ENCODE assay signal across 8 cellular contexts in the genomic region with DNA sequence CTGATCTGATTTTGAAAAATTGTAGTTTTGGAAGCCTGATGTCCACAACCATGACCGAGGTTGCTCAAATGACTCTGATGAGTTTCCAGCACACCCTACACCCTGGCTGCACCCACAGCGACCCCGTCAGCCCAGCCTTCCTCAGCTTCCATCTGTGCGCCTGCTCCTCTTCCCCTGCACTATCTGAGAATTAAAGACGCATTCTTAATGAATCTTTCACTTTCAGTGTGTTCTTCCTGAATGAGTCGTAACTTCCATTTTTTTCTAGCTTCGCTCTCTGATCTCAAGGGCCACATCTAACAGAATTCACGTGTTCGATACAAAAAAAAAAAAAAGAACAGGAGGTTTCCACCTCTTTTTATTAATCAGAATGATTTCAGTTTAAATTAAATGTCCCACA. TPM values are rescaled to one million over a fixed set of nuclear protein-coding genes. Genes with fewer than 3 reads are reported as not detected.
DNase-seq lines count a peak whose midpoint lies in the region; ATAC-seq lines count a peak whose summit lies in the region.

No MANE protein-coding gene starts in this region.

- no peaks in the 10 kb centered on the region for H3K36me3 ChIP-seq in CD4-positive, alpha-beta memory T cell (ENCODE audit: insufficient read depth, low read length)
- H3K36me3 ChIP-seq in iPS-20b (ENCODE audit: insufficient read depth, low read depth, low read length), result no peaks in the 10 kb centered on the region

- CTCF ChIA-PET in CD4-positive, alpha-beta memory T cell (lab: Charles Lee; ENCODE audit: partially characterized antibody), result interaction anchor here (0.6 to 2.8 kb wide), 10 partner anchors 8 to 157 kb away, joined by 3 to 20 read pairs (median 4); no protein-coding TSS in a partner anchor

- H3K4me1 ChIP-seq in CD4-positive, alpha-beta memory T cell (ENCODE audit: insufficient read depth, low read length), result peaks cover 25% of the 10 kb centered on the region
- H3K4me1 ChIP-seq in iPS-20b (ENCODE audit: insufficient read depth, low read length), result peaks cover 23% of the 10 kb centered on the region

- POLR2A ChIA-PET in CD4-positive, alpha-beta memory T cell (lab: Charles Lee; ENCODE audit: partially characterized antibody), result interaction anchor here (1.0 to 3.7 kb wide), 6 partner anchors 12 to 51 kb away, joined by 3 to 58 read pairs (median 9); partner anchors contain the start of gene RREB1

- H3K27ac ChIP-seq in CD4-positive, alpha-beta memory T cell (ENCODE audit: low read depth, low read length), result peak overlapping the region; percentile 17
- H3K27ac ChIP-seq in iPS-20b (ENCODE audit: low read length), result no peak overlapping the region

- no peaks in the 10 kb centered on the region for H3K36me3 Mint-ChIP-seq in CD4-positive, alpha-beta memory T cell
- H3K36me3 Mint-ChIP-seq in stimulated activated effector memory CD8-positive, alpha-beta T cell treated with anti-CD3 and anti-CD28 coated beads, Interleukin-12 subunit alpha, Interleukin-12 subunit beta, amount 100 ng/mL, for 72 hours, result no peaks in the 10 kb centered on the region

- intact Hi-C loops in CD4-positive, alpha-beta memory T cell (cut with micrococcal nuclease), result loop anchor here (2.0 kb wide), 2 partner anchors 34 to 156 kb away; no protein-coding TSS in a partner anchor

- peaks cover 17 to 39% (median 24%) of the 10 kb centered on the region in 4 donors for H3K4me1 Mint-ChIP-seq in CD4-positive, alpha-beta memory T cell
- H3K4me1 Mint-ChIP-seq in stimulated activated effector memory CD8-positive, alpha-beta T cell treated with anti-CD3 and anti-CD28 coated beads, Interleukin-12 subunit alpha, Interleukin-12 subunit beta, amount 100 ng/mL, for 72 hours, result peaks cover 30% of the 10 kb centered on the region

- no peaks in the 10 kb centered on the region for H3K27me3 Mint-ChIP-seq in CD4-positive, alpha-beta memory T cell

- H3K4me3 Mint-ChIP-seq in CD4-positive, alpha-beta memory T cell, result peak overlapping the region; percentile 72 to 97 (median 86)
- H3K4me3 Mint-ChIP-seq in stimulated activated effector memory CD8-positive, alpha-beta T cell treated with anti-CD3 and anti-CD28 coated beads, Interleukin-12 subunit alpha, Interleukin-12 subunit beta, amount 100 ng/mL, for 72 hours, result peak overlapping the region; percentile 66

- peak in 4 of 5 donors; percentile 47 to 56 (median 52) for DNase-seq in CD4-positive, alpha-beta memory T cell
- DNase-seq in KBM-7 (peak; percentile 63), NCI-H2171 treated with DMSO at 0.1 percent for 48 hours (lab: John Stamatoyannopoulos, UW) (no peak)
- peak; percentile 5 for DNase-seq in activated T-helper 9 cell treated with anti-CD3 and anti-CD28 coated beads, Interleukin-2, amount 50 U/mL, for 16 hours (ENCODE audit: low read depth)
- DNase-seq in stimulated activated effector memory CD8-positive, alpha-beta T cell treated with anti-CD3 and anti-CD28 coated beads, Interleukin-12 subunit alpha, Interleukin-12 subunit beta, amount 100 ng/mL, for 72 hours (ENCODE audit: low spot score in 2 of 2), result no peak

- H3K9me3 Mint-ChIP-seq in CD4-positive, alpha-beta memory T cell, result no peaks in the 10 kb centered on the region
- H3K9me3 Mint-ChIP-seq in stimulated activated effector memory CD8-positive, alpha-beta T cell treated with anti-CD3 and anti-CD28 coated beads, Interleukin-12 subunit alpha, Interleukin-12 subunit beta, amount 100 ng/mL, for 72 hours, result no peaks in the 10 kb centered on the region

- in situ Hi-C loops in KBM-7 (cut with MboI; ENCODE audit: low pct_unique_long_range_greater_than_20kb, low sequenced_read_pairs), result no loop called here

- H3K4me3 ChIP-seq in CD4-positive, alpha-beta memory T cell (ENCODE audit: low read length in 2 of 2), result peak overlapping the region; percentile 13 to 44
- peak overlapping the region; percentile 17; the same call in 1 of the 2 replicates for H3K4me3 ChIP-seq in iPS-20b (ENCODE audit: low read length)

- no peaks in the 10 kb centered on the region for H3K9me3 ChIP-seq in CD4-positive, alpha-beta memory T cell (ENCODE audit: control insufficient read depth in 1 of 2, low read length in 2 of 2)
- H3K9me3 ChIP-seq in iPS-20b (ENCODE audit: insufficient read depth, low read depth, low read length), result no peaks in the 10 kb centered on the region

- no peak overlapping the region for H3K9ac ChIP-seq in iPS-20b (ENCODE audit: low read depth, low read length)

- peak overlapping the region; percentile 76 to 96 (median 88) for H3K27ac Mint-ChIP-seq in CD4-positive, alpha-beta memory T cell
- peak overlapping the region; percentile 69 for H3K27ac Mint-ChIP-seq in stimulated activated effector memory CD8-positive, alpha-beta T cell treated with anti-CD3 and anti-CD28 coated beads, Interleukin-12 subunit alpha, Interleukin-12 subunit beta, amount 100 ng/mL, for 72 hours

- no peaks in the 10 kb centered on the region for H3K27me3 ChIP-seq in CD4-positive, alpha-beta memory T cell (ENCODE audit: insufficient read depth, low read length)
- H3K27me3 ChIP-seq in iPS-20b (ENCODE audit: insufficient read depth, low read length), result peaks cover 38% of the 10 kb centered on the region

- ATAC-seq in GM21367 (IDR thresholded peaks at IDR 0.05; ENCODE audit: unreplicated experiment) (peak; percentile 63), HG02571 (IDR thresholded peaks at IDR 0.05; ENCODE audit: unreplicated experiment) (no peak)
- ATAC-seq in stimulated activated effector memory CD8-positive, alpha-beta T cell treated with anti-CD3 and anti-CD28 coated beads, Interleukin-12 subunit alpha, Interleukin-12 subunit beta, amount 100 ng/mL, for 72 hours, result peak; percentile 64

RNA-seq across cellular contexts. Expression of gene RREB1, which starts 21.3 kb away (rescaled TPM):
- 10 to 100 TPM; 43.0 to 43.4 TPM for total RNA-seq in CD4-positive, alpha-beta memory T cell
- polyA plus RNA-seq in CD4-positive, alpha-beta memory T cell, result 1 to 10 TPM in 1 of 2 donors, under 1 TPM in 1; 0.50 to 7.4 TPM

Comparison
In these comparisons a context has a peak if more than half of its experiments do, and no peak if none do; other contexts are left out.
1. DNase-seq: peak in CD4-positive, alpha-beta memory T cell (4 of 5), KBM-7 (single experiment) and activated T-helper 9 cell treated with anti-CD3 and anti-CD28 coated beads, Interleukin-2, amount 50 U/mL, for 16 hours (single experiment); none in stimulated activated effector memory CD8-positive, alpha-beta T cell treated with anti-CD3 and anti-CD28 coated beads, Interleukin-12 subunit alpha, Interleukin-12 subunit beta, amount 100 ng/mL, for 72 hours (0 of 2) and NCI-H2171 treated with DMSO at 0.1 percent for 48 hours (single experiment).